1 cellular context compared by ENCODE assay signal in the genomic region with DNA sequence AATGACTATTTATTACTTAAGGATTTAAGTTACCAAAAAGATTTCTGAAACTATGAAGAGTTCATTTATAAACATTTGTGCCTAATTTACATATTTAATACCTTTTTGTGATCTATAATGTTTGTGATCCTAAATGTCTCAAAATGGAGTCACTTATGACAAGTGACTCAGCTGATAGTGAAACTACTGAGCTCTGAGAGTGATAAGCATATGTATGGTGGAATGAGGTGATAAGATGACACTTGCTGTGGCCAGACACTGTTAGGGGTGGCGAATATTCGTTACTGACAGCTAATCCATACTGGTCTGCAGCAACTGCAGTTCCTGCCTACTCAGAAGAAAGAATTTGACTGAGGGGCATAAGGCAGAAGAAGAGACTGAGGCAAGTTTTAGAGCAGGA.
TF ChIP-seq lines count a peak whose summit lies in the region.

No MANE protein-coding gene starts in this region.

TF ChIP-seq in K562, 482 proteins besides CTCF, POLR2A, EP300 and RAD21 (continues in another document):
- TF ChIP-seq ZKSCAN8 (CRISPR knock-in tag; IDR thresholded peaks at IDR 0.05) = peak; percentile 86
- TF ChIP-seq KDM1A (IDR thresholded peaks at IDR 0.05) = peak; percentile 51 to 61; a peak in 2 of 4 replicates
- TF ChIP-seq, protein P1, sequence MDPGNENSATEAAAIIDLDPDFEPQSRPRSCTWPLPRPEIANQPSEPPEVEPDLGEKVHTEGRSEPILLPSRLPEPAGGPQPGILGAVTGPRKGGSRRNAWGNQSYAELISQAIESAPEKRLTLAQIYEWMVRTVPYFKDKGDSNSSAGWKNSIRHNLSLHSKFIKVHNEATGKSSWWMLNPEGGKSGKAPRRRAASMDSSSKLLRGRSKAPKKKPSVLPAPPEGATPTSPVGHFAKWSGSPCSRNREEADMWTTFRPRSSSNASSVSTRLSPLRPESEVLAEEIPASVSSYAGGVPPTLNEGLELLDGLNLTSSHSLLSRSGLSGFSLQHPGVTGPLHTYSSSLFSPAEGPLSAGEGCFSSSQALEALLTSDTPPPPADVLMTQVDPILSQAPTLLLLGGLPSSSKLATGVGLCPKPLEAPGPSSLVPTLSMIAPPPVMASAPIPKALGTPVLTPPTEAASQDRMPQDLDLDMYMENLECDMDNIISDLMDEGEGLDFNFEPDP (CRISPR knock-in tag; IDR thresholded peaks at IDR 0.05) = 0 out of 2 replicates have a peak, but pooled peaks have one; percentile 23
- peak; percentile 98 for TF ChIP-seq ZNF311 (CRISPR knock-in tag; IDR thresholded peaks at IDR 0.05)
- peak; percentile 70; the same call in 1 of the 2 replicates for TF ChIP-seq POLR2H (tag; IDR thresholded peaks at IDR 0.05; ENCODE audit: low read depth)
- TF ChIP-seq SREBF1 (IDR thresholded peaks at IDR 0.05; ENCODE audit: borderline replicate concordance, low read depth, low read length) = no peak
- TF ChIP-seq THRAP3 (IDR thresholded peaks at IDR 0.05; ENCODE audit: borderline replicate concordance) = no peak
- peak; percentile 92 for TF ChIP-seq BCL6 (CRISPR knock-in tag; IDR thresholded peaks at IDR 0.05)
- TF ChIP-seq YY1 (IDR thresholded peaks at IDR 0.05; ENCODE audit: borderline replicate concordance in 1 of 3, control insufficient read depth in 1 of 3, extremely low read depth in 1 of 3, insufficient read depth in 3 of 3, insufficient read length in 1 of 3, insufficient replicate concordance in 2 of 3, low read depth in 1 of 3, low read length in 2 of 3) = no peak
- TF ChIP-seq ZKSCAN3 (CRISPR knock-in tag; IDR thresholded peaks at IDR 0.05) = peak; percentile 73; the same call in 1 of the 2 replicates
- peak; percentile 84 for TF ChIP-seq BACH1 (tag; IDR thresholded peaks at IDR 0.05)
- TF ChIP-seq MXI1 (IDR thresholded peaks at IDR 0.05; ENCODE audit: low read depth, low read length) = no peak
- peak; percentile 48 for TF ChIP-seq MEIS2 (IDR thresholded peaks at IDR 0.05; ENCODE audit: partially characterized antibody)
- no peak for TF ChIP-seq SRSF7 (optimal IDR thresholded peaks at IDR 0.05; ENCODE audit: low read depth, low read length)
- TF ChIP-seq NFXL1 (CRISPR knock-in tag; IDR thresholded peaks at IDR 0.05) = peak; percentile 87
- no peak for TF ChIP-seq ESRRB (CRISPR knock-in tag; IDR thresholded peaks at IDR 0.05; ENCODE audit: borderline replicate concordance)
- TF ChIP-seq NFIC (IDR thresholded peaks at IDR 0.05) = peak; percentile 77
- no peak for TF ChIP-seq RBM14 (IDR thresholded peaks at IDR 0.05; ENCODE audit: borderline replicate concordance, insufficient read depth, low read depth, low read length)
- TF ChIP-seq ZNF589 (CRISPR knock-in tag; IDR thresholded peaks at IDR 0.05; ENCODE audit: low read depth) = peak; percentile 97
- TF ChIP-seq NR4A1 (CRISPR knock-in tag; IDR thresholded peaks at IDR 0.05) = 0 out of 2 replicates have a peak, but pooled peaks have one; percentile 63
- TF ChIP-seq NR4A1 (tag; IDR thresholded peaks at IDR 0.05) = peak; percentile 99
- no peak for TF ChIP-seq NR1H2 (CRISPR knock-in tag; IDR thresholded peaks at IDR 0.05)
- peak; percentile 82 for TF ChIP-seq TAL1 (IDR thresholded peaks at IDR 0.05)
- no peak for TF ChIP-seq EZH2 (IDR thresholded peaks at IDR 0.05; ENCODE audit: borderline replicate concordance, low read depth, low read length)
- TF ChIP-seq, protein P2, sequence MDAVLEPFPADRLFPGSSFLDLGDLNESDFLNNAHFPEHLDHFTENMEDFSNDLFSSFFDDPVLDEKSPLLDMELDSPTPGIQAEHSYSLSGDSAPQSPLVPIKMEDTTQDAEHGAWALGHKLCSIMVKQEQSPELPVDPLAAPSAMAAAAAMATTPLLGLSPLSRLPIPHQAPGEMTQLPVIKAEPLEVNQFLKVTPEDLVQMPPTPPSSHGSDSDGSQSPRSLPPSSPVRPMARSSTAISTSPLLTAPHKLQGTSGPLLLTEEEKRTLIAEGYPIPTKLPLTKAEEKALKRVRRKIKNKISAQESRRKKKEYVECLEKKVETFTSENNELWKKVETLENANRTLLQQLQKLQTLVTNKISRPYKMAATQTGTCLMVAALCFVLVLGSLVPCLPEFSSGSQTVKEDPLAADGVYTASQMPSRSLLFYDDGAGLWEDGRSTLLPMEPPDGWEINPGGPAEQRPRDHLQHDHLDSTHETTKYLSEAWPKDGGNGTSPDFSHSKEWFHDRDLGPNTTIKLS (IDR thresholded peaks at IDR 0.05; ENCODE audit: borderline replicate concordance, low read depth) = no peak
- TF ChIP-seq, protein P3, sequence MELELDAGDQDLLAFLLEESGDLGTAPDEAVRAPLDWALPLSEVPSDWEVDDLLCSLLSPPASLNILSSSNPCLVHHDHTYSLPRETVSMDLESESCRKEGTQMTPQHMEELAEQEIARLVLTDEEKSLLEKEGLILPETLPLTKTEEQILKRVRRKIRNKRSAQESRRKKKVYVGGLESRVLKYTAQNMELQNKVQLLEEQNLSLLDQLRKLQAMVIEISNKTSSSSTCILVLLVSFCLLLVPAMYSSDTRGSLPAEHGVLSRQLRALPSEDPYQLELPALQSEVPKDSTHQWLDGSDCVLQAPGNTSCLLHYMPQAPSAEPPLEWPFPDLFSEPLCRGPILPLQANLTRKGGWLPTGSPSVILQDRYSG (tag; conservative IDR thresholded peaks at IDR 0.05; ENCODE audit: low read depth) = peak; percentile 99
- TF ChIP-seq ZBTB8A (IDR thresholded peaks at IDR 0.05; ENCODE audit: partially characterized antibody) = no peak
- TF ChIP-seq, protein P4, sequence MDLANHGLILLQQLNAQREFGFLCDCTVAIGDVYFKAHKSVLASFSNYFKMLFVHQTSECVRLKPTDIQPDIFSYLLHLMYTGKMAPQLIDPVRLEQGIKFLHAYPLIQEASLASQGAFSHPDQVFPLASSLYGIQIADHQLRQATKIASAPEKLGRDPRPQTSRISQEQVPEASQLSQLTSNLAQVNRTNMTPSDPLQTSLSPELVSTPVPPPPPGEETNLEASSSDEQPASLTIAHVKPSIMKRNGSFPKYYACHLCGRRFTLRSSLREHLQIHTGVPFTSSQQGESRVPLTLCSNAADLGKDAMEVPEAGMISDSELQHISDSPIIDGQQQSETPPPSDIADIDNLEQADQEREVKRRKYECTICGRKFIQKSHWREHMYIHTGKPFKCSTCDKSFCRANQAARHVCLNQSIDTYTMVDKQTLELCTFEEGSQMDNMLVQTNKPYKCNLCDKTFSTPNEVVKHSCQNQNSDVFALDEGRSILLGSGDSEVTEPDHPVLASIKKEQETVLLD (IDR thresholded peaks at IDR 0.05) = peak; percentile 46; the same call in 1 of the 2 replicates
- TF ChIP-seq ZNF146 (CRISPR knock-in tag; IDR thresholded peaks at IDR 0.05; ENCODE audit: unreplicated experiment) = no peak
- TF ChIP-seq GTF2A2 (tag; IDR thresholded peaks at IDR 0.05) = peak; percentile 94
- 0 out of 2 replicates have a peak, but pooled peaks have one; percentile 68 for TF ChIP-seq ZNF445 (CRISPR knock-in tag; IDR thresholded peaks at IDR 0.05; ENCODE audit: low read depth)
- no peak for TF ChIP-seq NEUROD1 (IDR thresholded peaks at IDR 0.05; ENCODE audit: borderline replicate concordance, low read depth, low read length, partially characterized antibody)
- TF ChIP-seq STAT5B (CRISPR knock-in tag; IDR thresholded peaks at IDR 0.05) = peak; percentile 88
- peak; percentile 95 for TF ChIP-seq KLF13 (tag; IDR thresholded peaks at IDR 0.05; ENCODE audit: borderline replicate concordance, low read depth)
- TF ChIP-seq PHTF2 (CRISPR knock-in tag; IDR thresholded peaks at IDR 0.05) = peak; percentile 85; the same call in 1 of the 2 replicates
- peak; percentile 91 for TF ChIP-seq ZNF140 (CRISPR knock-in tag; IDR thresholded peaks at IDR 0.05)
- TF ChIP-seq MTA2 (IDR thresholded peaks at IDR 0.05; ENCODE audit: low read depth) = peak; percentile 52; the same call in 1 of the 2 replicates
- TF ChIP-seq TRIM24 (IDR thresholded peaks at IDR 0.05) = peak; percentile 60 to 62; a peak in 2 of 4 replicates
- TF ChIP-seq, protein P5, sequence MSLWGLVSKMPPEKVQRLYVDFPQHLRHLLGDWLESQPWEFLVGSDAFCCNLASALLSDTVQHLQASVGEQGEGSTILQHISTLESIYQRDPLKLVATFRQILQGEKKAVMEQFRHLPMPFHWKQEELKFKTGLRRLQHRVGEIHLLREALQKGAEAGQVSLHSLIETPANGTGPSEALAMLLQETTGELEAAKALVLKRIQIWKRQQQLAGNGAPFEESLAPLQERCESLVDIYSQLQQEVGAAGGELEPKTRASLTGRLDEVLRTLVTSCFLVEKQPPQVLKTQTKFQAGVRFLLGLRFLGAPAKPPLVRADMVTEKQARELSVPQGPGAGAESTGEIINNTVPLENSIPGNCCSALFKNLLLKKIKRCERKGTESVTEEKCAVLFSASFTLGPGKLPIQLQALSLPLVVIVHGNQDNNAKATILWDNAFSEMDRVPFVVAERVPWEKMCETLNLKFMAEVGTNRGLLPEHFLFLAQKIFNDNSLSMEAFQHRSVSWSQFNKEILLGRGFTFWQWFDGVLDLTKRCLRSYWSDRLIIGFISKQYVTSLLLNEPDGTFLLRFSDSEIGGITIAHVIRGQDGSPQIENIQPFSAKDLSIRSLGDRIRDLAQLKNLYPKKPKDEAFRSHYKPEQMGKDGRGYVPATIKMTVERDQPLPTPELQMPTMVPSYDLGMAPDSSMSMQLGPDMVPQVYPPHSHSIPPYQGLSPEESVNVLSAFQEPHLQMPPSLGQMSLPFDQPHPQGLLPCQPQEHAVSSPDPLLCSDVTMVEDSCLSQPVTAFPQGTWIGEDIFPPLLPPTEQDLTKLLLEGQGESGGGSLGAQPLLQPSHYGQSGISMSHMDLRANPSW (CRISPR knock-in tag; IDR thresholded peaks at IDR 0.05) = no peak
- peak; percentile 96 for TF ChIP-seq TEAD2 (tag; IDR thresholded peaks at IDR 0.05)
- TF ChIP-seq, protein P6, sequence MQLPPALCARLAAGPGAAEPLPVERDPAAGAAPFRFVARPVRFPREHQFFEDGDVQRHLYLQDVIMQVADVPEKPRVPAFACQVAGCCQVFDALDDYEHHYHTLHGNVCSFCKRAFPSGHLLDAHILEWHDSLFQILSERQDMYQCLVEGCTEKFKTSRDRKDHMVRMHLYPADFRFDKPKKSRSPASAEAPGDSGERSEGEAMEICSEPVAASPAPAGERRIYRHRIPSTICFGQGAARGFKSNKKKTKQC (CRISPR knock-in tag; IDR thresholded peaks at IDR 0.05) = no peak
- TF ChIP-seq KAT8 (IDR thresholded peaks at IDR 0.05; ENCODE audit: low read depth) = peak; percentile 34; the same call in 1 of the 2 replicates
- TF ChIP-seq MBD2 (IDR thresholded peaks at IDR 0.05; ENCODE audit: borderline replicate concordance, low read depth) = no peak
- no peak for TF ChIP-seq CHD1 (IDR thresholded peaks at IDR 0.05; ENCODE audit: low read length)
- TF ChIP-seq SAFB2 (IDR thresholded peaks at IDR 0.05; ENCODE audit: borderline replicate concordance, low read depth, low read length, severe bottlenecking) = no peak
- TF ChIP-seq SNIP1 (IDR thresholded peaks at IDR 0.05; ENCODE audit: low read depth) = no peak
- TF ChIP-seq PHF21A (IDR thresholded peaks at IDR 0.05; ENCODE audit: borderline replicate concordance, low read depth) = no peak
- TF ChIP-seq XRCC5 (IDR thresholded peaks at IDR 0.05; ENCODE audit: low read depth, low read length) = no peak
- TF ChIP-seq BRF1 (IDR thresholded peaks at IDR 0.05; ENCODE audit: borderline replicate concordance, extremely low read depth, insufficient read length) = no peak
- TF ChIP-seq, protein P7, sequence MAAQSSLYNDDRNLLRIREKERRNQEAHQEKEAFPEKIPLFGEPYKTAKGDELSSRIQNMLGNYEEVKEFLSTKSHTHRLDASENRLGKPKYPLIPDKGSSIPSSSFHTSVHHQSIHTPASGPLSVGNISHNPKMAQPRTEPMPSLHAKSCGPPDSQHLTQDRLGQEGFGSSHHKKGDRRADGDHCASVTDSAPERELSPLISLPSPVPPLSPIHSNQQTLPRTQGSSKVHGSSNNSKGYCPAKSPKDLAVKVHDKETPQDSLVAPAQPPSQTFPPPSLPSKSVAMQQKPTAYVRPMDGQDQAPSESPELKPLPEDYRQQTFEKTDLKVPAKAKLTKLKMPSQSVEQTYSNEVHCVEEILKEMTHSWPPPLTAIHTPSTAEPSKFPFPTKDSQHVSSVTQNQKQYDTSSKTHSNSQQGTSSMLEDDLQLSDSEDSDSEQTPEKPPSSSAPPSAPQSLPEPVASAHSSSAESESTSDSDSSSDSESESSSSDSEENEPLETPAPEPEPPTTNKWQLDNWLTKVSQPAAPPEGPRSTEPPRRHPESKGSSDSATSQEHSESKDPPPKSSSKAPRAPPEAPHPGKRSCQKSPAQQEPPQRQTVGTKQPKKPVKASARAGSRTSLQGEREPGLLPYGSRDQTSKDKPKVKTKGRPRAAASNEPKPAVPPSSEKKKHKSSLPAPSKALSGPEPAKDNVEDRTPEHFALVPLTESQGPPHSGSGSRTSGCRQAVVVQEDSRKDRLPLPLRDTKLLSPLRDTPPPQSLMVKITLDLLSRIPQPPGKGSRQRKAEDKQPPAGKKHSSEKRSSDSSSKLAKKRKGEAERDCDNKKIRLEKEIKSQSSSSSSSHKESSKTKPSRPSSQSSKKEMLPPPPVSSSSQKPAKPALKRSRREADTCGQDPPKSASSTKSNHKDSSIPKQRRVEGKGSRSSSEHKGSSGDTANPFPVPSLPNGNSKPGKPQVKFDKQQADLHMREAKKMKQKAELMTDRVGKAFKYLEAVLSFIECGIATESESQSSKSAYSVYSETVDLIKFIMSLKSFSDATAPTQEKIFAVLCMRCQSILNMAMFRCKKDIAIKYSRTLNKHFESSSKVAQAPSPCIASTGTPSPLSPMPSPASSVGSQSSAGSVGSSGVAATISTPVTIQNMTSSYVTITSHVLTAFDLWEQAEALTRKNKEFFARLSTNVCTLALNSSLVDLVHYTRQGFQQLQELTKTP (IDR thresholded peaks at IDR 0.05; ENCODE audit: low read depth in 1 of 2, partially characterized antibody in 2 of 2) = no peak
- no peak for TF ChIP-seq RUNX1 (IDR thresholded peaks at IDR 0.05; ENCODE audit: low read depth)
- TF ChIP-seq, protein P8, sequence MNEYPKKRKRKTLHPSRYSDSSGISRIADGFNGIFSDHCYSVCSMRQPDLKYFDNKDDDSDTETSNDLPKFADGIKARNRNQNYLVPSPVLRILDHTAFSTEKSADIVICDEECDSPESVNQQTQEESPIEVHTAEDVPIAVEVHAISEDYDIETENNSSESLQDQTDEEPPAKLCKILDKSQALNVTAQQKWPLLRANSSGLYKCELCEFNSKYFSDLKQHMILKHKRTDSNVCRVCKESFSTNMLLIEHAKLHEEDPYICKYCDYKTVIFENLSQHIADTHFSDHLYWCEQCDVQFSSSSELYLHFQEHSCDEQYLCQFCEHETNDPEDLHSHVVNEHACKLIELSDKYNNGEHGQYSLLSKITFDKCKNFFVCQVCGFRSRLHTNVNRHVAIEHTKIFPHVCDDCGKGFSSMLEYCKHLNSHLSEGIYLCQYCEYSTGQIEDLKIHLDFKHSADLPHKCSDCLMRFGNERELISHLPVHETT (CRISPR knock-in tag; conservative IDR thresholded peaks at IDR 0.05 in 1 of 2, IDR thresholded peaks at IDR 0.05 in 1 of 2) = peak in 1 of 2 experiments; percentile 97; a peak in 2 of 4 replicates
- TF ChIP-seq ZNF347 (CRISPR knock-in tag; IDR thresholded peaks at IDR 0.05; ENCODE audit: low read depth) = 0 out of 2 replicates have a peak, but pooled peaks have one; percentile 66
- no peak for TF ChIP-seq TAF9B (IDR thresholded peaks at IDR 0.05; ENCODE audit: partially characterized antibody)
- TF ChIP-seq ZNF668 (CRISPR knock-in tag; IDR thresholded peaks at IDR 0.05) = peak; percentile 99
- TF ChIP-seq ELF4 (CRISPR knock-in tag; IDR thresholded peaks at IDR 0.05) = peak; percentile 93
